In the genomic region with DNA sequence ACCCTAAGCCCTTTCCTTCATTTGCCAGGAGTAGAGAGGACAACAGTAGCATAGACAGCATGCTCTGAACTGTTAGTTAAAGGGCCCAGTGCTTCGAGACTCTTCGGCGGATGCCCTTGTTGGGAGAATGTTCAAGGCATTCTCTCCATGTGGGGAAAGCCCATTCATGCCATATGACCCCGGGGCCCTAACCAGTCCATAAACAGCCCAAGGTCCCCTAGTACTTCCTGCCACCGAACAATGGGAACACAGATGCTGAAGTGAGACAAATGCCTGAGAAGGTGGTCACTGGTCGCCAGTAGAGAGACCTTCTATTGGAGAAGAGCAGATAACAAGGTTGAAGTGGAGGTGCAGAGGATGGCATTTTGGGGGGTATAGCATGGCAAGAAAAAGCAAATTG, we compare ENCODE assay signal across 17 cellular contexts.
"Had no signal": no experiment of that assay in that cellular context is flagged by ENCODE, and none has a peak within 500 bp of the region (broad histone marks: within the 10 kb centered on the region; RNA-seq: fewer than 3 reads in every experiment).

No MANE protein-coding gene starts in this region.

- H3K9me3 ChIP-seq: heart left ventricle, left lung, tibial artery, vagina had no signal

- H3K9me3 Mint-ChIP-seq: activated CD4-positive, alpha-beta memory T cell treated with anti-CD3 and anti-CD28 coated beads, Interleukin-2, amount 10 ng/mL, durations not matched to agents 7 days and 5 days; activated naive CD4-positive, alpha-beta T cell treated with anti-CD3 and anti-CD28 coated beads for 36 hours; dendritic cell treated with granulocyte-macrophage colony-stimulating factor and Interleukin-4, amounts not matched to agents 40 ng/mL and 50 ng/mL, for 4 days had no signal

- H3K4me3 Mint-ChIP-seq: activated CD4-positive, alpha-beta memory T cell treated with anti-CD3 and anti-CD28 coated beads, Interleukin-2, amount 10 ng/mL, durations not matched to agents 7 days and 5 days; activated naive CD4-positive, alpha-beta T cell treated with anti-CD3 and anti-CD28 coated beads for 36 hours; dendritic cell treated with granulocyte-macrophage colony-stimulating factor and Interleukin-4, amounts not matched to agents 40 ng/mL and 50 ng/mL, for 4 days had no signal

- H3K27ac ChIP-seq: brain microvascular endothelial cell, foreskin keratinocyte, left lung, tibial artery, vagina had no signal

- ATAC-seq: foreskin keratinocyte, left lung had no signal

- H3K27ac Mint-ChIP-seq: activated CD4-positive, alpha-beta memory T cell treated with anti-CD3 and anti-CD28 coated beads, Interleukin-2, amount 10 ng/mL, durations not matched to agents 7 days and 5 days; activated naive CD4-positive, alpha-beta T cell treated with anti-CD3 and anti-CD28 coated beads for 36 hours had no signal

- DNase-seq: activated CD4-positive, alpha-beta memory T cell treated with anti-CD3 and anti-CD28 coated beads, Interleukin-2, amount 10 ng/mL, durations not matched to agents 7 days and 5 days; activated CD4-positive, alpha-beta T cell treated with anti-CD3 and anti-CD28 coated beads for 1 hour; activated CD8-positive, alpha-beta memory T cell treated with anti-CD3 and anti-CD28 coated beads, Interleukin-2, amount 50 U/mL, for 48 hours; activated naive CD4-positive, alpha-beta T cell treated with anti-CD3 and anti-CD28 coated beads for 36 hours; amygdala; brain microvascular endothelial cell; cerebellar nuclear complex; foreskin keratinocyte; heart left ventricle; islet precursor cell; left lung; retina; stimulated activated CD4-positive, alpha-beta T cell treated with anti-CD3 and anti-CD28 coated beads, Interleukin-15, amount 100 ng/mL, for 24 hours; stimulated activated CD4-positive, alpha-beta T cell treated with anti-CD3 and anti-CD28 coated beads, Interleukin-4, amount 100 ng/mL, for 4 hours; tibial artery had no signal

- H3K4me3 ChIP-seq: heart left ventricle, left lung, tibial artery, vagina had no signal

- H3K27me3 Mint-ChIP-seq: activated CD4-positive, alpha-beta memory T cell treated with anti-CD3 and anti-CD28 coated beads, Interleukin-2, amount 10 ng/mL, durations not matched to agents 7 days and 5 days; dendritic cell treated with granulocyte-macrophage colony-stimulating factor and Interleukin-4, amounts not matched to agents 40 ng/mL and 50 ng/mL, for 4 days had no signal

- H3K27me3 ChIP-seq: brain microvascular endothelial cell, heart left ventricle, left lung, vagina had no signal

- H3K4me1 ChIP-seq: foreskin keratinocyte, vagina had no signal
